ENCODE assay signal across 12 cellular contexts in the genomic region with DNA sequence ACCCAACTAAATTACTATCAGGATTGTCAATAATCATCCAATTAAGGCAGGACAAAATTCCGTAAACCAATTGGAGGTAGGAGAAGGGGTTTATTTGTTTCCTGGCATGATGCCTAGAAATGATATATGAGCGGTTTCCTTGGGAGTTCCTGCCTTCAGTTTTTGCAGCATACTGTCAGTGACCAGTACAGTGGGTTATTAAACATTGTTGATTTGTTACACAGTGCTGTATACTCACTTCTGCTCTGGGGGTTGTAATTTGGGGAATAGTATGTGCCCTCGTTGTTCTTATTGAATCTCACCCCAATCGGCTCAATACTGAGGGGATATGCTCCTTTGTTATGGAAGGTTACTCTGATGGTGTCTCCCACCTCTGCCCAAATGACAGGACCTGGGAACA. TPM values are rescaled to one million over a fixed set of nuclear protein-coding genes. Genes with fewer than 3 reads are reported as not detected.
DNase-seq lines count a peak whose midpoint lies in the region; ATAC-seq and TF ChIP-seq lines count a peak whose summit lies in the region.
"Had no signal": no experiment of that assay in that cellular context is flagged by ENCODE, and none has a peak within 500 bp of the region (broad histone marks: within the 10 kb centered on the region; RNA-seq: fewer than 3 reads in every experiment).

No MANE protein-coding gene starts in this region.

- ATAC-seq in GM21825 (IDR thresholded peaks at IDR 0.05; ENCODE audit: unreplicated experiment), result no peak

- H3K4me3 Mint-ChIP-seq in mesothelial cell of epicardium, result no peak overlapping the region
- H3K4me3 Mint-ChIP-seq in activated T-helper 1 cell treated with anti-CD3 and anti-CD28 coated beads, Interleukin-12 subunit alpha, Interleukin-12 subunit beta, Interleukin-2, Interleukin-4 antibody, amounts not matched to agents 30 ng/mL and 10 ng/mL and 1 ng/mL, durations not matched to agents 14 hours and 24 hours and 36 hours, result no peak overlapping the region
- H3K4me3 Mint-ChIP-seq: activated naive CD8-positive, alpha-beta T cell treated with anti-CD3 and anti-CD28 coated beads, Interleukin-2, amount 10 ng/mL, durations not matched to agents 7 days and 5 days had no signal

- no peaks in the 10 kb centered on the region for H3K9me3 Mint-ChIP-seq in mesothelial cell of epicardium
- H3K9me3 Mint-ChIP-seq in activated T-helper 1 cell treated with anti-CD3 and anti-CD28 coated beads, Interleukin-12 subunit alpha, Interleukin-12 subunit beta, Interleukin-2, Interleukin-4 antibody, amounts not matched to agents 30 ng/mL and 10 ng/mL and 1 ng/mL, durations not matched to agents 14 hours and 24 hours and 36 hours, result no peaks in the 10 kb centered on the region
- H3K9me3 Mint-ChIP-seq: activated naive CD8-positive, alpha-beta T cell treated with anti-CD3 and anti-CD28 coated beads, Interleukin-2, amount 10 ng/mL, durations not matched to agents 7 days and 5 days had no signal

- H3K36me3 Mint-ChIP-seq in mesothelial cell of epicardium, result peaks cover 5% of the 10 kb centered on the region
- peaks cover 1% of the 10 kb centered on the region for H3K36me3 Mint-ChIP-seq in activated T-helper 1 cell treated with anti-CD3 and anti-CD28 coated beads, Interleukin-12 subunit alpha, Interleukin-12 subunit beta, Interleukin-2, Interleukin-4 antibody, amounts not matched to agents 30 ng/mL and 10 ng/mL and 1 ng/mL, durations not matched to agents 14 hours and 24 hours and 36 hours (ENCODE audit: low read depth)
- H3K36me3 Mint-ChIP-seq: activated naive CD8-positive, alpha-beta T cell treated with anti-CD3 and anti-CD28 coated beads, Interleukin-2, amount 10 ng/mL, durations not matched to agents 7 days and 5 days had no signal

- peak; percentile 66 for DNase-seq in NCI-H2171 treated with DMSO at 0.1 percent for 48 hours (lab: John Stamatoyannopoulos, UW)
- DNase-seq in adipocyte (ENCODE audit: low read depth), result peak; percentile 61
- no peak for DNase-seq in mesothelial cell of epicardium (ENCODE audit: low spot score in 2 of 2, unreplicated experiment in 2 of 2)
- DNase-seq in AG20443 (ENCODE audit: low spot score), result no peak
- no peak for DNase-seq in activated T-helper 1 cell treated with anti-CD3 and anti-CD28 coated beads, Interleukin-12 subunit alpha, Interleukin-12 subunit beta, Interleukin-2, Interleukin-4 antibody, amounts not matched to agents 30 ng/mL and 10 ng/mL and 1 ng/mL, durations not matched to agents 14 hours and 24 hours and 36 hours (ENCODE audit: low spot score)
- no peak for DNase-seq in activated CD8-positive, alpha-beta memory T cell treated with anti-CD3 and anti-CD28 coated beads, Interleukin-2, amount 50 U/mL, for 48 hours
- DNase-seq: activated CD8-positive, alpha-beta memory T cell treated with anti-CD3 and anti-CD28 coated beads for 24 hours; activated naive CD8-positive, alpha-beta T cell treated with anti-CD3 and anti-CD28 coated beads, Interleukin-2, amount 10 ng/mL, durations not matched to agents 7 days and 5 days; effector CD8-positive, alpha-beta T cell had no signal

- H3K27ac Mint-ChIP-seq in mesothelial cell of epicardium, result peak overlapping the region; percentile 94
- no peak overlapping the region for H3K27ac Mint-ChIP-seq in activated T-helper 1 cell treated with anti-CD3 and anti-CD28 coated beads, Interleukin-12 subunit alpha, Interleukin-12 subunit beta, Interleukin-2, Interleukin-4 antibody, amounts not matched to agents 30 ng/mL and 10 ng/mL and 1 ng/mL, durations not matched to agents 14 hours and 24 hours and 36 hours
- H3K27ac Mint-ChIP-seq: activated naive CD8-positive, alpha-beta T cell treated with anti-CD3 and anti-CD28 coated beads, Interleukin-2, amount 10 ng/mL, durations not matched to agents 7 days and 5 days had no signal

- H3K4me1 Mint-ChIP-seq in mesothelial cell of epicardium, result peaks cover 47% of the 10 kb centered on the region
- peaks cover 16% of the 10 kb centered on the region for H3K4me1 Mint-ChIP-seq in activated T-helper 1 cell treated with anti-CD3 and anti-CD28 coated beads, Interleukin-12 subunit alpha, Interleukin-12 subunit beta, Interleukin-2, Interleukin-4 antibody, amounts not matched to agents 30 ng/mL and 10 ng/mL and 1 ng/mL, durations not matched to agents 14 hours and 24 hours and 36 hours (ENCODE audit: low read depth)

- no peaks in the 10 kb centered on the region for H3K27me3 Mint-ChIP-seq in mesothelial cell of epicardium (ENCODE audit: low read depth)
- H3K27me3 Mint-ChIP-seq in activated T-helper 1 cell treated with anti-CD3 and anti-CD28 coated beads, Interleukin-12 subunit alpha, Interleukin-12 subunit beta, Interleukin-2, Interleukin-4 antibody, amounts not matched to agents 30 ng/mL and 10 ng/mL and 1 ng/mL, durations not matched to agents 14 hours and 24 hours and 36 hours (ENCODE audit: insufficient read depth), result peaks cover 41% of the 10 kb centered on the region

- intact Hi-C loops in activated T-helper 1 cell treated with anti-CD3 and anti-CD28 coated beads, Interleukin-12 subunit alpha, Interleukin-12 subunit beta, Interleukin-2, Interleukin-4 antibody, amounts not matched to agents 30 ng/mL and 10 ng/mL and 1 ng/mL, durations not matched to agents 14 hours and 24 hours and 36 hours (cut with micrococcal nuclease), result no loop called here

- no peaks in the 10 kb centered on the region for H3K36me3 ChIP-seq in HUES64 (ENCODE audit: insufficient read depth, low read length)
- H3K36me3 ChIP-seq in adipocyte (ENCODE audit: control insufficient read depth, insufficient read depth, low read length, severe bottlenecking), result no peaks in the 10 kb centered on the region

- no peak for TF ChIP-seq CTCF in mesothelial cell of epicardium (IDR thresholded peaks at IDR 0.05; ENCODE audit: unreplicated experiment)

- H3K9me3 ChIP-seq in HUES64 (ENCODE audit: insufficient read depth, low read depth, low read length), result no peaks in the 10 kb centered on the region
- H3K9me3 ChIP-seq in adipocyte (ENCODE audit: control insufficient read depth, low read length), result no peaks in the 10 kb centered on the region

- peaks cover 41% of the 10 kb centered on the region for H3K4me1 ChIP-seq in HUES64 (ENCODE audit: insufficient read depth, low read length)
- H3K4me1 ChIP-seq in adipocyte (ENCODE audit: control insufficient read depth, insufficient read depth, low read length), result no peaks in the 10 kb centered on the region

- H3K9ac ChIP-seq in HUES64 (ENCODE audit: low read depth, low read length) (no peak overlapping the region; the same call in 1 of the 2 replicates), adipocyte (ENCODE audit: low read length) (no peak overlapping the region)

- 70% methylated on average over 4 of the region's 4 CpGs for WGBS in HUES64

- peak overlapping the region; percentile 99 for H3K27ac ChIP-seq in HUES64 (ENCODE audit: low read depth, low read length)
- H3K27ac ChIP-seq: SK-N-MC had no signal

- H3K4me3 ChIP-seq in HUES64 (ENCODE audit: low read length), result no peak overlapping the region
- no peak overlapping the region for H3K4me3 ChIP-seq in adipocyte (ENCODE audit: low read length)
- H3K4me3 ChIP-seq: SK-N-MC had no signal

- H3K27me3 ChIP-seq in HUES64 (ENCODE audit: insufficient read depth, low read length), result no peaks in the 10 kb centered on the region
- H3K27me3 ChIP-seq in adipocyte (replicated peaks; ENCODE audit: control insufficient read depth, insufficient read depth, low read length), result no peaks in the 10 kb centered on the region

RNA-seq across cellular contexts. Expression of a gene that starts 22.2 kb away (rescaled TPM):
- 1.7 TPM for polyA plus RNA-seq in HUES64 (2013, experiment 1 of 2)
- 2.5 TPM for polyA plus RNA-seq in HUES64 (2013, experiment 2 of 2)
- total RNA-seq in mesothelial cell of epicardium, result 22.6 to 28.4 TPM (median 24.2 TPM) in 3 replicates
- total RNA-seq in activated T-helper 1 cell treated with anti-CD3 and anti-CD28 coated beads, Interleukin-12 subunit alpha, Interleukin-12 subunit beta, Interleukin-2, Interleukin-4 antibody, amounts not matched to agents 30 ng/mL and 10 ng/mL and 1 ng/mL, durations not matched to agents 14 hours and 24 hours and 36 hours, result not detected in 2 replicates
- total RNA-seq: activated naive CD8-positive, alpha-beta T cell treated with anti-CD3 and anti-CD28 coated beads, Interleukin-2, amount 10 ng/mL, durations not matched to agents 7 days and 5 days had no signal

Comparison
In these comparisons a context has a peak if more than half of its experiments do, and no peak if none do; other contexts are left out.
1. DNase-seq: peak in NCI-H2171 treated with DMSO at 0.1 percent for 48 hours (single experiment) and adipocyte (single experiment); none in mesothelial cell of epicardium (0 of 2), AG20443 (single experiment), activated T-helper 1 cell treated with anti-CD3 and anti-CD28 coated beads, Interleukin-12 subunit alpha, Interleukin-12 subunit beta, Interleukin-2, Interleukin-4 antibody, amounts not matched to agents 30 ng/mL and 10 ng/mL and 1 ng/mL, durations not matched to agents 14 hours and 24 hours and 36 hours (single experiment) and activated CD8-positive, alpha-beta memory T cell treated with anti-CD3 and anti-CD28 coated beads, Interleukin-2, amount 50 U/mL, for 48 hours (single experiment).
2. RNA of a gene that starts 22.2 kb away (total RNA-seq): 22.6 to 28.4 TPM in mesothelial cell of epicardium; not detected in activated T-helper 1 cell treated with anti-CD3 and anti-CD28 coated beads, Interleukin-12 subunit alpha, Interleukin-12 subunit beta, Interleukin-2, Interleukin-4 antibody, amounts not matched to agents 30 ng/mL and 10 ng/mL and 1 ng/mL, durations not matched to agents 14 hours and 24 hours and 36 hours; every median in the first group is over 10 times any median in the second.